ENCODE assay signal across 10 cellular contexts in genomic region chr2:40256649-40257048, GRCh38.
DNase-seq lines count a peak whose midpoint lies in the region; ATAC-seq and TF ChIP-seq lines count a peak whose summit lies in the region.
"Had no signal": no experiment of that assay in that cellular context is flagged by ENCODE, and none has a peak within 500 bp of the region (broad histone marks: within the 10 kb centered on the region; RNA-seq: fewer than 3 reads in every experiment).

No MANE protein-coding gene starts in this region.

- POLR2A ChIA-PET in CD4-positive, alpha-beta memory T cell (lab: Charles Lee; ENCODE audit: partially characterized antibody): no interaction called here

- intact Hi-C loops in CD14-positive monocyte (cut with micrococcal nuclease): no loop called here
- intact Hi-C loops in CD4-positive, alpha-beta memory T cell (cut with micrococcal nuclease): no loop called here

- peak; percentile 37 for TF ChIP-seq CTCF in CD14-positive monocyte (IDR thresholded peaks at IDR 0.05)
- peak; percentile 23; the same call in 1 of the 2 replicates for TF ChIP-seq CTCF in GM12875 (IDR thresholded peaks at IDR 0.05; ENCODE audit: borderline replicate concordance, insufficient read depth, low read depth, low read length)
- peak; percentile 28 for TF ChIP-seq CTCF in fibroblast of villous mesenchyme (IDR thresholded peaks at IDR 0.05; ENCODE audit: insufficient read depth, low read depth, low read length)
- TF ChIP-seq CTCF in mesothelial cell of epicardium (IDR thresholded peaks at IDR 0.05; ENCODE audit: unreplicated experiment): no peak

- CTCF ChIA-PET in CD4-positive, alpha-beta memory T cell (lab: Charles Lee; ENCODE audit: partially characterized antibody): no interaction called here

- H3K27me3 ChIP-seq in CD4-positive, alpha-beta memory T cell (ENCODE audit: insufficient read depth, low read length): no peaks in the 10 kb centered on the region
- H3K27me3 ChIP-seq: body of pancreas, vagina had no signal

- H3K36me3 ChIP-seq in CD4-positive, alpha-beta memory T cell (ENCODE audit: insufficient read depth, low read length): no peaks in the 10 kb centered on the region
- H3K36me3 ChIP-seq: vagina had no signal

- H3K4me3 ChIP-seq in GM12875 (ENCODE audit: low read depth, low read length) (no peak overlapping the region), fibroblast of villous mesenchyme (ENCODE audit: low read depth, low read length) (no peak overlapping the region)
- no peak overlapping the region for H3K4me3 ChIP-seq in CD4-positive, alpha-beta memory T cell (ENCODE audit: low read length in 2 of 2)
- H3K4me3 ChIP-seq: body of pancreas, vagina had no signal

- H3K36me3 Mint-ChIP-seq in CD14-positive monocyte (peaks cover 0 to 9% of the 10 kb centered on the region in 2 donors), mesothelial cell of epicardium (no peaks in the 10 kb centered on the region)
- no peaks in the 10 kb centered on the region for H3K36me3 Mint-ChIP-seq in CD4-positive, alpha-beta memory T cell

- DNase-seq in CD14-positive monocyte (ENCODE audit: low spot score) (no peak), NCI-H774 (lab: John Stamatoyannopoulos, UW) (peak; percentile 13), fibroblast of villous mesenchyme (ENCODE audit: low read depth) (no peak), mesothelial cell of epicardium (ENCODE audit: low spot score in 2 of 2, unreplicated experiment in 2 of 2) (no peak)
- DNase-seq in CD4-positive, alpha-beta memory T cell: no peak
- DNase-seq: body of pancreas had no signal

- no peak overlapping the region for H3K27ac ChIP-seq in CD4-positive, alpha-beta memory T cell (ENCODE audit: low read depth, low read length)
- H3K27ac ChIP-seq: body of pancreas, vagina had no signal

- H3K27ac Mint-ChIP-seq in CD14-positive monocyte (peak overlapping the region in 3 of 7 donors; percentile 15 to 43 (median 42)), mesothelial cell of epicardium (no peak overlapping the region)
- H3K27ac Mint-ChIP-seq in CD4-positive, alpha-beta memory T cell: no peak overlapping the region

- H3K9me3 Mint-ChIP-seq in CD14-positive monocyte (no peaks in the 10 kb centered on the region), mesothelial cell of epicardium (no peaks in the 10 kb centered on the region)
- H3K9me3 Mint-ChIP-seq in CD4-positive, alpha-beta memory T cell: peaks cover 0 to 3% (median 0%) of the 10 kb centered on the region in 8 donors

- ATAC-seq in HG02981 (IDR thresholded peaks at IDR 0.05; ENCODE audit: unreplicated experiment) (no peak), GM18907 (IDR thresholded peaks at IDR 0.05; ENCODE audit: unreplicated experiment) (no peak)
- ATAC-seq: body of pancreas had no signal

- no peaks in the 10 kb centered on the region for H3K4me1 ChIP-seq in CD4-positive, alpha-beta memory T cell (ENCODE audit: insufficient read depth, low read length)
- H3K4me1 ChIP-seq: body of pancreas, vagina had no signal

- no peaks in the 10 kb centered on the region for H3K27me3 Mint-ChIP-seq in CD14-positive monocyte (ENCODE audit: low read depth in 3 of 3)
- H3K27me3 Mint-ChIP-seq in CD4-positive, alpha-beta memory T cell: no peaks in the 10 kb centered on the region
- H3K27me3 Mint-ChIP-seq in mesothelial cell of epicardium (ENCODE audit: low read depth): no peaks in the 10 kb centered on the region

- no peak overlapping the region for H3K4me3 Mint-ChIP-seq in CD14-positive monocyte
- H3K4me3 Mint-ChIP-seq in CD4-positive, alpha-beta memory T cell: no peak overlapping the region
- H3K4me3 Mint-ChIP-seq in mesothelial cell of epicardium: no peak overlapping the region

- H3K9me3 ChIP-seq in CD4-positive, alpha-beta memory T cell (ENCODE audit: control insufficient read depth in 1 of 2, low read length in 2 of 2): no peaks in the 10 kb centered on the region
- H3K9me3 ChIP-seq: body of pancreas, vagina had no signal

- H3K4me1 Mint-ChIP-seq in CD14-positive monocyte (peaks cover 17% of the 10 kb centered on the region), mesothelial cell of epicardium (peaks cover 8% of the 10 kb centered on the region)
- H3K4me1 Mint-ChIP-seq in CD4-positive, alpha-beta memory T cell: no peaks in the 10 kb centered on the region
